In the genomic region with DNA sequence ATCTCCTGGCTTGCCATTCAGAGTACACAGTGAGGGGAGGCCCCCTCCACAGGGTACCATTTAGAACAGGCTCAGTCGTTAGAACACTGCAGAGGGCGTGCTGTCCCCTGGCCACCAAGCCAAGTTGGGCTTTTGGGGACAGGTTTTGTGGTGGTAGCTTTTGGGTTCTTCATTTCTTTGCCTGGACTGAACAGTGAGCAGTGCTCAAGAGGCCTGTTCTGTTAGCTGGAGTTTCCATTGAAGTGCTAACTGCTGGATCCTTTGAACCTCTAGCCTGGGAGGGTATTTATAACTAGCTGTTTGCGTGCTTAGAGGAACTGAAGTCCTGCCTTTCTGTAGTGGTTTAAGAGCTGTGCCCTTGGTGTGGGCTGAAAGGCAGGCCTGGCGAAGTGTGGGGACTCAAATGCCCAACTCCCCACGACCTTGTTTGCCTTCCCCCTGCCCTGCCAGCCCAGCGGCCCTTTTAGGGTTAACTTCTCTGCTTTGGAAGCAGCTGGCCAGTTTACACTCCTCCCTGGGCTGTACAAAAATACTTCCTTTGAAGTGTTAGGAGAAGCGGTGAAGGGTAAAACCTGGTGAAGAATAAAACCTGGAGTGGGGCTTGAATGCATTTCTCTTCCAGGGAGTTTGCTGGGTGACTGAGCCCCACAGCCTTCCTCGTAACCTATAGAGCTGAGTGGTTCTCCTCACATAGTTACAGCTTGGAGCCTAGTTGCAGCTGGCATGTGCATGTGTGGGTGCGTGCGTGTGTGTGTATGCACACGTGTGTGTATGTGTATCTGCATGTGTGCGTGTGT, we compare ENCODE assay signal across 8 cellular contexts. TPM values are rescaled to one million over a fixed set of nuclear protein-coding genes. Genes with fewer than 3 reads are reported as not detected.
A peak's percentile ranks its signal among the peaks of the same experiment; 100 is the strongest.
DNase-seq lines count a peak whose midpoint lies in the region; ATAC-seq and TF ChIP-seq lines count a peak whose summit lies in the region.

No MANE protein-coding gene starts in this region.

- H3K4me3 ChIP-seq in OCI-LY7 (ENCODE audit: low read depth, low read length, poor library complexity, severe bottlenecking) (no peak overlapping the region), cardiac muscle cell (peak overlapping the region; percentile 6)
- H3K4me3 ChIP-seq in effector memory CD4-positive, alpha-beta T cell (ENCODE audit: insufficient read depth, low read depth, low read length, poor library complexity, severe bottlenecking), result no peak overlapping the region

- peaks cover 22% of the 10 kb centered on the region for H3K79me1 ChIP-seq in H9 (ENCODE audit: insufficient read depth, low read depth, low read length, poor library complexity, severe bottlenecking)

- POLR2A ChIA-PET in OCI-LY7 (lab: Charles Lee), result interaction anchor here (0.6 to 2.1 kb wide), 4 partner anchors 10 to 82 kb away, joined by 3 to 5 read pairs (median 4); no protein-coding TSS in a partner anchor

- H4K91ac ChIP-seq in H9 (ENCODE audit: insufficient read length, low read depth, low read length), result peak overlapping the region; percentile 59

- H2AK5ac ChIP-seq in H9 (ENCODE audit: insufficient read length, low read length), result no peak overlapping the region

- no peak overlapping the region for H4K8ac ChIP-seq in H9 (replicated peaks; ENCODE audit: insufficient read length, low read depth, low read length)

- peaks cover 15% of the 10 kb centered on the region for H3K4me1 ChIP-seq in H9 (ENCODE audit: insufficient read depth, low read length)
- peaks cover 19% of the 10 kb centered on the region for H3K4me1 ChIP-seq in OCI-LY7 (ENCODE audit: insufficient read depth, low read length, poor library complexity, severe bottlenecking)
- peaks cover 74% of the 10 kb centered on the region for H3K4me1 ChIP-seq in cardiac muscle cell (ENCODE audit: low read depth)
- H3K4me1 ChIP-seq in effector memory CD4-positive, alpha-beta T cell (ENCODE audit: control insufficient read depth, insufficient read depth, low read length, poor library complexity, severe bottlenecking), result no peaks in the 10 kb centered on the region

- no peaks in the 10 kb centered on the region for H3K27me3 Mint-ChIP-seq in H9 (ENCODE audit: low read depth)
- peaks cover 4% of the 10 kb centered on the region for H3K27me3 Mint-ChIP-seq in stimulated activated memory B cell treated with anti-CD40 and anti-IgM and Interleukin-4, amounts not matched to agents 10 μg/mL and 1 μg/mL and 100 μg/mL, for 72 hours

- no peak for TF ChIP-seq CTCF in H9 (conservative IDR thresholded peaks at IDR 0.05)
- TF ChIP-seq CTCF in OCI-LY7 (conservative IDR thresholded peaks at IDR 0.05; ENCODE audit: low read length), result no peak
- no peak for TF ChIP-seq CTCF in cardiac muscle cell (IDR thresholded peaks at IDR 0.05; ENCODE audit: low read depth, low read length)

- CTCF ChIA-PET in OCI-LY7 (lab: Charles Lee; ENCODE audit: unreplicated experiment), result interaction anchor here (0.5 kb wide), 1 partner anchor 35 kb away, joined by 3 read pairs; no protein-coding TSS in a partner anchor

- H3K14ac ChIP-seq in H9 (ENCODE audit: insufficient read depth, low read length), result no peak overlapping the region; the same call in 1 of the 2 replicates

- H4K5ac ChIP-seq in H9 (ENCODE audit: insufficient read length, low read depth, low read length), result no peak overlapping the region

- no peak overlapping the region for H3K56ac ChIP-seq in H9 (ENCODE audit: insufficient read length, low read depth, low read length)

- H2BK20ac ChIP-seq in H9 (ENCODE audit: low read depth, low read length, poor library complexity, severe bottlenecking), result no peak overlapping the region

- H3K23ac ChIP-seq in H9 (ENCODE audit: insufficient read length, low read depth, low read length), result no peak overlapping the region

- H2BK15ac ChIP-seq in H9 (ENCODE audit: low read depth, low read length), result no peak overlapping the region

- BruUV-seq in OCI-LY7 (replicated peaks; lab: Mats Ljungman, UMichigan), result no TSS peak

- H2AFZ ChIP-seq in H9 (ENCODE audit: low read length) (no peak overlapping the region), OCI-LY7 (ENCODE audit: low read length) (no peak overlapping the region)

- no peaks in the 10 kb centered on the region for H3K9me2 ChIP-seq in OCI-LY7 (ENCODE audit: insufficient read depth, low read length)

- H3K9me3 Mint-ChIP-seq in H9, result no peaks in the 10 kb centered on the region
- no peaks in the 10 kb centered on the region for H3K9me3 Mint-ChIP-seq in stimulated activated memory B cell treated with anti-CD40 and anti-IgM and Interleukin-4, amounts not matched to agents 10 μg/mL and 1 μg/mL and 100 μg/mL, for 72 hours

- peak; percentile 82 for ATAC-seq in sciatic nerve
- no peak for ATAC-seq in stimulated activated memory B cell treated with anti-CD40 and anti-IgM and Interleukin-4, amounts not matched to agents 10 μg/mL and 1 μg/mL and 100 μg/mL, for 72 hours

- no peak for DNase-seq in H9
- peak; percentile 40 for DNase-seq in OCI-LY7 (ENCODE audit: low spot score)
- peak; percentile 50 to 86 for DNase-seq in cardiac muscle cell (ENCODE audit: low read depth in 1 of 2, low spot score in 1 of 2)
- no peak for DNase-seq in sciatic nerve (ENCODE audit: low spot score)
- no peak for DNase-seq in effector memory CD4-positive, alpha-beta T cell
- DNase-seq in activated CD4-positive, alpha-beta T cell treated with anti-CD3 and anti-CD28 coated beads, Interleukin-2, amount 50 U/mL, for 4 hours, result no peak
- no peak for DNase-seq in cortex of kidney (lab: John Stamatoyannopoulos, UW)

- H3K4me3 Mint-ChIP-seq in H9, result no peak overlapping the region
- no peak overlapping the region for H3K4me3 Mint-ChIP-seq in stimulated activated memory B cell treated with anti-CD40 and anti-IgM and Interleukin-4, amounts not matched to agents 10 μg/mL and 1 μg/mL and 100 μg/mL, for 72 hours

- no peak overlapping the region for H2BK5ac ChIP-seq in H9 (ENCODE audit: insufficient read length, low read length)

- H3K18ac ChIP-seq in H9 (ENCODE audit: insufficient read length, low read depth, low read length), result peak overlapping the region; percentile 33

- H2BK120ac ChIP-seq in H9 (ENCODE audit: low read depth, low read length, poor library complexity, severe bottlenecking), result no peak overlapping the region

- H3K79me2 ChIP-seq in H9 (ENCODE audit: insufficient read depth, low read length), result peaks cover 32% of the 10 kb centered on the region; the same call in 1 of the 2 replicates
- H3K79me2 ChIP-seq in OCI-LY7 (ENCODE audit: insufficient read depth, low read depth, low read length), result no peaks in the 10 kb centered on the region

- H3T11ph ChIP-seq in H9 (ENCODE audit: low read length), result no peak overlapping the region

- H3K9me3 ChIP-seq in H9 (ENCODE audit: control insufficient read depth, low read depth, low read length) (no peaks in the 10 kb centered on the region), OCI-LY7 (ENCODE audit: low read length) (no peaks in the 10 kb centered on the region), cardiac muscle cell (ENCODE audit: low read depth) (no peaks in the 10 kb centered on the region)
- H3K9me3 ChIP-seq in effector memory CD4-positive, alpha-beta T cell (ENCODE audit: control insufficient read depth, low read length), result no peaks in the 10 kb centered on the region

- H3K4me1 Mint-ChIP-seq in H9, result peaks cover 52 to 57% of the 10 kb centered on the region in 2 experiments
- peaks cover 16% of the 10 kb centered on the region for H3K4me1 Mint-ChIP-seq in stimulated activated memory B cell treated with anti-CD40 and anti-IgM and Interleukin-4, amounts not matched to agents 10 μg/mL and 1 μg/mL and 100 μg/mL, for 72 hours

- H3K23me2 ChIP-seq in H9 (ENCODE audit: insufficient read length, low read depth, low read length, poor library complexity, severe bottlenecking), result peaks cover 3% of the 10 kb centered on the region

- H3K36me3 ChIP-seq in OCI-LY7 (ENCODE audit: insufficient read depth, low read length), result no peaks in the 10 kb centered on the region
- no peaks in the 10 kb centered on the region for H3K36me3 ChIP-seq in cardiac muscle cell
- H3K36me3 ChIP-seq in effector memory CD4-positive, alpha-beta T cell (ENCODE audit: control insufficient read depth, insufficient read depth, low read length), result no peaks in the 10 kb centered on the region

- no peak overlapping the region for H3K4ac ChIP-seq in H9 (ENCODE audit: low read depth, low read length)

- H3K4me2 ChIP-seq in H9 (ENCODE audit: insufficient read depth, insufficient read length, low read length) (peak overlapping the region; percentile 26), OCI-LY7 (ENCODE audit: low read length) (peak overlapping the region; percentile 32; the same call in 1 of the 2 replicates)

- H3K27me3 ChIP-seq in H9 (ENCODE audit: insufficient read depth, low read length) (no peaks in the 10 kb centered on the region), cardiac muscle cell (no peaks in the 10 kb centered on the region)
- no peaks in the 10 kb centered on the region for H3K27me3 ChIP-seq in effector memory CD4-positive, alpha-beta T cell (replicated peaks; ENCODE audit: control insufficient read depth, insufficient read depth, low read length, poor library complexity, severe bottlenecking)

- H2BK12ac ChIP-seq in H9 (ENCODE audit: insufficient read length, low read depth, low read length), result no peak overlapping the region

- H4K20me1 ChIP-seq in H9 (ENCODE audit: control insufficient read depth, insufficient read depth, insufficient read length) (peaks cover 6% of the 10 kb centered on the region), OCI-LY7 (ENCODE audit: insufficient read depth, low read length) (no peaks in the 10 kb centered on the region; the same call in 1 of the 2 replicates)

- H3K27ac ChIP-seq in H9 (ENCODE audit: insufficient read length, low read depth, low read length) (no peak overlapping the region), OCI-LY7 (ENCODE audit: low read depth, low read length, poor library complexity, severe bottlenecking) (no peak overlapping the region), cardiac muscle cell (peak overlapping the region; percentile 97)
- H3K27ac ChIP-seq in effector memory CD4-positive, alpha-beta T cell (ENCODE audit: insufficient read depth, low read length, poor library complexity, severe bottlenecking), result no peak overlapping the region

- no CpG with 5 or more reads among the region's 12 CpGs for WGBS in H9 (ENCODE audit: extremely low coverage, insufficient read length, low lambda C conversion rate)

- H3K36me3 Mint-ChIP-seq in H9 (ENCODE audit: insufficient read depth in 1 of 3, low read depth in 3 of 3), result no peaks in the 10 kb centered on the region; a peak in 1 of 7 replicates
- H3K36me3 Mint-ChIP-seq in stimulated activated memory B cell treated with anti-CD40 and anti-IgM and Interleukin-4, amounts not matched to agents 10 μg/mL and 1 μg/mL and 100 μg/mL, for 72 hours, result no peaks in the 10 kb centered on the region

- intact Hi-C loops in OCI-LY7 (cut with micrococcal nuclease; ENCODE audit: unreplicated experiment) (no loop called here), sciatic nerve (cut with DNase I) (no loop called here)

- peak overlapping the region in 2 of 3 experiments; percentile 57 to 76; a peak in 2 of 7 replicates for H3K27ac Mint-ChIP-seq in H9
- no peak overlapping the region for H3K27ac Mint-ChIP-seq in stimulated activated memory B cell treated with anti-CD40 and anti-IgM and Interleukin-4, amounts not matched to agents 10 μg/mL and 1 μg/mL and 100 μg/mL, for 72 hours

- no peak overlapping the region for H3K9ac ChIP-seq in H9 (ENCODE audit: extremely low read depth, insufficient read length, low read length)

RNA-seq across cellular contexts. Expression of a gene that starts 34.6 kb away (rescaled TPM):
- total RNA-seq in H9 (2021), result 20.5 and 20.6 TPM in 2 replicates
- 1.2 and 3.6 TPM in 2 replicates for total RNA-seq in OCI-LY7 (2014; rRNA removed; shearing (Covaris generic))
- total RNA-seq in OCI-LY7 (2022), result 3.1 and 3.9 TPM in 2 replicates
- total RNA-seq in cardiac muscle cell, result 35.4 and 40.4 TPM in 2 replicates
- polyA plus RNA-seq in cardiac muscle cell, result 23.8 and 25.5 TPM in 2 replicates
- 12.9 TPM for total RNA-seq in sciatic nerve

Comparison
In these comparisons a context has a peak if more than half of its experiments do, and no peak if none do; other contexts are left out.
1. DNase-seq: peak in OCI-LY7 (single experiment) and cardiac muscle cell (2 of 2); none in H9 (single experiment), sciatic nerve (single experiment), effector memory CD4-positive, alpha-beta T cell (0 of 3), activated CD4-positive, alpha-beta T cell treated with anti-CD3 and anti-CD28 coated beads, Interleukin-2, amount 50 U/mL, for 4 hours (0 of 2) and cortex of kidney (single experiment).